ENCODE assay signal across 19 cellular contexts in the genomic region with DNA sequence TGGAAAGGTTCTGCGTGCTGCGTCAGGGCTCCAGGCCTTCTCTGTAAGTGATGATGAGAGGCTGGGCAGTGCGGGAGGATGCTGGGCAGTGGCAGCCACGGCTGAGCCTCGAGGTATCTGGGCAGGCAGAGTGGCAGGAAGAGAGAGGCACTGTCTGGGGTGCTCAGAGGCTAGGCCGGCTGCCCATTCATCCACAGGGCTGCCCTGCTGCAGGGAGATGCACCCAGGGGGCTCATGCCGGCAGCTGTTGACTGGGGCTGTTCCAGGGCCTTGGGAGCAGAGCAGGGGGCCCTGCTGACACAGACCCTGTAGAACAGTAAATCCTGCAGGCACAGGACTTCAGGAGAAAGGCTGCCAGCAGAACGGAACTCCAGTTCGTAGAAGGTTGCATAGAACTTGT.
DNase-seq lines count a peak whose midpoint lies in the region; ATAC-seq, FAIRE-seq and TF ChIP-seq lines count a peak whose summit lies in the region.
"Had no signal": no experiment of that assay in that cellular context is flagged by ENCODE, and none has a peak within 500 bp of the region (broad histone marks: within the 10 kb centered on the region; RNA-seq: fewer than 3 reads in every experiment).

No MANE protein-coding gene starts in this region.

- H3T11ph ChIP-seq in H9 (ENCODE audit: low read length) = no peak overlapping the region

- no peak overlapping the region for H2AFZ ChIP-seq in H9 (ENCODE audit: low read length)
- H2AFZ ChIP-seq: GM23248 had no signal

- DNase-seq in H9 (no peak), esophagus muscularis mucosa (ENCODE audit: extremely low spot score) (peak; percentile 47), urothelium cell line (ENCODE audit: low spot score) (no peak), activated gamma-delta T cell treated with Interleukin-2 at 50 U/mL for 16 hours (no peak)
- DNase-seq in stimulated activated CD4-positive, alpha-beta T cell treated with anti-CD3 and anti-CD28 coated beads, Interleukin-15, amount 100 ng/mL, for 24 hours = no peak
- DNase-seq: Caco-2; CD4-positive, CD25-positive, alpha-beta regulatory T cell; CD8-positive, alpha-beta T cell; DMS153; DND-41; GM23248; HCEC 1CT had no signal

- H2AK5ac ChIP-seq in H9 (ENCODE audit: insufficient read length, low read length) = no peak overlapping the region

- no peaks in the 10 kb centered on the region for H3K79me2 ChIP-seq in H9 (ENCODE audit: insufficient read depth, low read length)

- H3K36me3 ChIP-seq in esophagus muscularis mucosa = no peaks in the 10 kb centered on the region
- H3K36me3 ChIP-seq: BLaER1 had no signal

- no peak overlapping the region for H3K4ac ChIP-seq in H9 (ENCODE audit: low read depth, low read length)

- no peaks in the 10 kb centered on the region for H3K9me3 ChIP-seq in H9 (ENCODE audit: control insufficient read depth, low read depth, low read length)
- H3K9me3 ChIP-seq in esophagus muscularis mucosa = no peaks in the 10 kb centered on the region
- H3K9me3 ChIP-seq: BLaER1, Caco-2 had no signal

- no peaks in the 10 kb centered on the region for H3K79me1 ChIP-seq in H9 (ENCODE audit: insufficient read depth, low read depth, low read length, poor library complexity, severe bottlenecking)

- H3K36me3 Mint-ChIP-seq in H9 (ENCODE audit: insufficient read depth in 1 of 3, low read depth in 3 of 3) = no peaks in the 10 kb centered on the region
- H3K36me3 Mint-ChIP-seq: CD4-positive, CD25-positive, alpha-beta regulatory T cell; CD8-positive, alpha-beta T cell had no signal

- H2BK20ac ChIP-seq in H9 (ENCODE audit: low read depth, low read length, poor library complexity, severe bottlenecking) = no peak overlapping the region

- no peaks in the 10 kb centered on the region; a peak in 1 of 5 replicates for H3K9me3 Mint-ChIP-seq in H9
- H3K9me3 Mint-ChIP-seq: CD4-positive, CD25-positive, alpha-beta regulatory T cell; CD8-positive, alpha-beta T cell had no signal

- peaks cover 6 to 10% of the 10 kb centered on the region in 2 experiments for H3K4me1 Mint-ChIP-seq in H9
- H3K4me1 Mint-ChIP-seq: B cell; CD4-positive, CD25-positive, alpha-beta regulatory T cell had no signal

- no peaks in the 10 kb centered on the region; the same call in 1 of the 2 replicates for H3K27me3 Mint-ChIP-seq in H9 (ENCODE audit: low read depth)
- H3K27me3 Mint-ChIP-seq: CD4-positive, CD25-positive, alpha-beta regulatory T cell had no signal

- no peak for ATAC-seq in GM21381 (IDR thresholded peaks at IDR 0.05; ENCODE audit: unreplicated experiment)
- ATAC-seq: CD8-positive, alpha-beta T cell had no signal

- TF ChIP-seq EP300 in esophagus muscularis mucosa (IDR thresholded peaks at IDR 0.05) = no peak

- H3K4me3 ChIP-seq in esophagus muscularis mucosa = no peak overlapping the region
- H3K4me3 ChIP-seq: BLaER1, GM23248 had no signal

- H3K18ac ChIP-seq in H9 (ENCODE audit: insufficient read length, low read depth, low read length) = no peak overlapping the region

- H3K27ac ChIP-seq in H9 (ENCODE audit: insufficient read length, low read depth, low read length) (no peak overlapping the region), esophagus muscularis mucosa (replicated peaks in 1 of 4) (no peak overlapping the region)
- H3K27ac ChIP-seq: BLaER1, C4-2B, GM23248 had no signal

- TF ChIP-seq CTCF in H9 (conservative IDR thresholded peaks at IDR 0.05) = no peak
- no peak for TF ChIP-seq CTCF in esophagus muscularis mucosa (IDR thresholded peaks at IDR 0.05)

- H4K8ac ChIP-seq in H9 (replicated peaks; ENCODE audit: insufficient read length, low read depth, low read length) = no peak overlapping the region

- H3K14ac ChIP-seq in H9 (ENCODE audit: insufficient read depth, low read length) = no peak overlapping the region

- intact Hi-C loops in esophagus muscularis mucosa (cut with DNase I) = no loop called here

- no peaks in the 10 kb centered on the region for H3K4me1 ChIP-seq in H9 (ENCODE audit: insufficient read depth, low read length)
- H3K4me1 ChIP-seq in esophagus muscularis mucosa = peaks cover 0 to 4% (median 0%) of the 10 kb centered on the region in 4 donors
- H3K4me1 ChIP-seq: Caco-2 had no signal

- no peaks in the 10 kb centered on the region for H4K20me1 ChIP-seq in H9 (ENCODE audit: control insufficient read depth, insufficient read depth, insufficient read length)
- H4K20me1 ChIP-seq: BLaER1 had no signal

- no peak overlapping the region for H4K91ac ChIP-seq in H9 (ENCODE audit: insufficient read length, low read depth, low read length)

- H3K56ac ChIP-seq in H9 (ENCODE audit: insufficient read length, low read depth, low read length) = no peak overlapping the region

- H3K4me3 Mint-ChIP-seq in H9 = no peak overlapping the region
- H3K4me3 Mint-ChIP-seq: B cell; CD4-positive, CD25-positive, alpha-beta regulatory T cell; CD8-positive, alpha-beta T cell had no signal

- peak overlapping the region in 2 of 3 experiments; percentile 51 to 66; a peak in 2 of 7 replicates for H3K27ac Mint-ChIP-seq in H9
- H3K27ac Mint-ChIP-seq: B cell; CD4-positive, CD25-positive, alpha-beta regulatory T cell; CD8-positive, alpha-beta T cell had no signal

- FAIRE-seq in urothelium cell line (lab: Jason Lieb, UNC) = peak; percentile 32
- FAIRE-seq: G401.6, GM12892, H54 had no signal

- no CpG with 5 or more reads among the region's 9 CpGs for WGBS in H9 (ENCODE audit: extremely low coverage, insufficient read length, low lambda C conversion rate)
- 82% methylated on average over 9 of the region's 9 CpGs for WGBS in esophagus muscularis mucosa

- no peak overlapping the region for H3K9ac ChIP-seq in H9 (ENCODE audit: extremely low read depth, insufficient read length, low read length)
- H3K9ac ChIP-seq: BLaER1, GM23248 had no signal

- H3K27me3 ChIP-seq in H9 (ENCODE audit: insufficient read depth, low read length) (no peaks in the 10 kb centered on the region), esophagus muscularis mucosa (no peaks in the 10 kb centered on the region)
- H3K27me3 ChIP-seq: BLaER1 had no signal

- no peak overlapping the region for H4K5ac ChIP-seq in H9 (ENCODE audit: insufficient read length, low read depth, low read length)

- H2BK15ac ChIP-seq in H9 (ENCODE audit: low read depth, low read length) = no peak overlapping the region

- no peak overlapping the region for H3K23ac ChIP-seq in H9 (ENCODE audit: insufficient read length, low read depth, low read length)

- H2BK12ac ChIP-seq in H9 (ENCODE audit: insufficient read length, low read depth, low read length) = no peak overlapping the region

- no peak overlapping the region for H2BK5ac ChIP-seq in H9 (ENCODE audit: insufficient read length, low read length)

- no peak overlapping the region for H3K4me2 ChIP-seq in H9 (ENCODE audit: insufficient read depth, insufficient read length, low read length)
- H3K4me2 ChIP-seq: BLaER1 had no signal

- no peaks in the 10 kb centered on the region for H3K23me2 ChIP-seq in H9 (ENCODE audit: insufficient read length, low read depth, low read length, poor library complexity, severe bottlenecking)

- no peak overlapping the region for H2BK120ac ChIP-seq in H9 (ENCODE audit: low read depth, low read length, poor library complexity, severe bottlenecking)

- no peak for TF ChIP-seq POLR2A in esophagus muscularis mucosa (IDR thresholded peaks at IDR 0.05; ENCODE audit: low read depth)
